In genomic region chr1:2275796-2276536, GRCh38 we compare ENCODE assay signal across 8 cellular contexts. TPM values are rescaled to one million over a fixed set of nuclear protein-coding genes. Genes with fewer than 3 reads are reported as not detected.
DNase-seq lines count a peak whose midpoint lies in the region; ATAC-seq and TF ChIP-seq lines count a peak whose summit lies in the region.

No MANE protein-coding gene starts in this region.

- no peaks in the 10 kb centered on the region for H3K27me3 Mint-ChIP-seq in WTC11 (ENCODE audit: low read depth)

- H3K4me1 Mint-ChIP-seq in WTC11 = peaks cover 59% of the 10 kb centered on the region

- CTCF ChIA-PET in WTC11 (lab: Charles Lee) = interaction anchor here (0.6 to 2.2 kb wide), 9 partner anchors 10 to 1350 kb away, joined by 3 to 8 read pairs (median 4); partner anchors contain the start of gene FAAP20

- peak; percentile 5 for DNase-seq in NCI-H2107 treated with DMSO at 0.1 percent for 48 hours (lab: John Stamatoyannopoulos, UW; ENCODE audit: unreplicated experiment)
- DNase-seq in NCI-H2107 (lab: John Stamatoyannopoulos, UW) = no peak
- no peak for DNase-seq in WTC11 (ENCODE audit: low spot score)
- peak; percentile 79 for DNase-seq in iris pigment epithelial cell (ENCODE audit: low read depth)
- peak; percentile 21 for DNase-seq in stromal cell of bone marrow (ENCODE audit: low read depth)
- DNase-seq in erythroblast (lab: John Stamatoyannopoulos, UW) = no peak
- no peak for DNase-seq in LoVo (ENCODE audit: low spot score)
- DNase-seq in kidney tubule cell (ENCODE audit: low spot score) = no peak

- no peaks in the 10 kb centered on the region for H3K9me3 Mint-ChIP-seq in WTC11

- POLR2A ChIA-PET in WTC11 (lab: Charles Lee) = interaction anchor here (0.9 to 1.1 kb wide), 4 partner anchors 28 to 70 kb away, joined by 3 to 4 read pairs (median 3); no protein-coding TSS in a partner anchor

- no peak for ATAC-seq in WTC11

- peak overlapping the region; percentile 97 for H3K27ac Mint-ChIP-seq in WTC11

- no peak overlapping the region for H3K4me3 Mint-ChIP-seq in WTC11

- TF ChIP-seq POLR2A in erythroblast (IDR thresholded peaks at IDR 0.05; ENCODE audit: low read length) = no peak

- TF ChIP-seq CTCF in WTC11 (IDR thresholded peaks at IDR 0.05) = no peak

- H3K36me3 Mint-ChIP-seq in WTC11 = peaks cover 7% of the 10 kb centered on the region

TF ChIP-seq in WTC11, 78 proteins besides CTCF, POLR2A, EP300 and RAD21:
- no peak for TF ChIP-seq ZNF232 (CRISPR knock-in tag; IDR thresholded peaks at IDR 0.05)
- no peak for TF ChIP-seq TCF7 (CRISPR knock-in tag; IDR thresholded peaks at IDR 0.05; ENCODE audit: low read depth)
- TF ChIP-seq E2F5 (CRISPR knock-in tag; IDR thresholded peaks at IDR 0.05) = no peak
- no peak for TF ChIP-seq SMAD3 (CRISPR knock-in tag; IDR thresholded peaks at IDR 0.05; ENCODE audit: borderline replicate concordance)
- no peak for TF ChIP-seq NFATC4 (CRISPR knock-in tag; IDR thresholded peaks at IDR 0.05)
- no peak for TF ChIP-seq ZNF121 (CRISPR knock-in tag; IDR thresholded peaks at IDR 0.05)
- TF ChIP-seq ZNF396 (CRISPR knock-in tag; IDR thresholded peaks at IDR 0.05; ENCODE audit: borderline replicate concordance) = no peak
- no peak for TF ChIP-seq NFYB (CRISPR knock-in tag; conservative IDR thresholded peaks at IDR 0.05; ENCODE audit: low read depth)
- TF ChIP-seq ZBTB21 (CRISPR knock-in tag; IDR thresholded peaks at IDR 0.05; ENCODE audit: borderline replicate concordance) = no peak
- TF ChIP-seq ERG (CRISPR knock-in tag; IDR thresholded peaks at IDR 0.05) = no peak
- TF ChIP-seq ZNF281 (CRISPR knock-in tag; IDR thresholded peaks at IDR 0.05) = no peak
- TF ChIP-seq HMGA2 (CRISPR knock-in tag; IDR thresholded peaks at IDR 0.05) = no peak
- no peak for TF ChIP-seq CREB1 (CRISPR knock-in tag; IDR thresholded peaks at IDR 0.05)
- no peak for TF ChIP-seq NR1H2 (CRISPR knock-in tag; IDR thresholded peaks at IDR 0.05)
- TF ChIP-seq FOXP4 (CRISPR knock-in tag; IDR thresholded peaks at IDR 0.05) = no peak
- no peak for TF ChIP-seq CBFB (CRISPR knock-in tag; IDR thresholded peaks at IDR 0.05; ENCODE audit: low read depth)
- TF ChIP-seq ZNF512 (CRISPR knock-in tag; IDR thresholded peaks at IDR 0.05; ENCODE audit: borderline replicate concordance) = no peak
- TF ChIP-seq NFE2L1 (CRISPR knock-in tag; IDR thresholded peaks at IDR 0.05) = no peak
- no peak for TF ChIP-seq USF2 (CRISPR knock-in tag; IDR thresholded peaks at IDR 0.05)

RNA-seq across cellular contexts. Expression of gene SKI, which starts 47.8 kb away (rescaled TPM):
- total RNA-seq in WTC11 (2021) = 75.5 to 88.6 TPM (median 75.6 TPM) in 3 replicates

Comparison
In these comparisons a context has a peak if more than half of its experiments do, and no peak if none do; other contexts are left out.
1. DNase-seq: peak in NCI-H2107 treated with DMSO at 0.1 percent for 48 hours (single experiment), iris pigment epithelial cell (single experiment) and stromal cell of bone marrow (single experiment); none in NCI-H2107 (single experiment), WTC11 (single experiment), erythroblast (0 of 2), LoVo (single experiment) and kidney tubule cell (single experiment).